ENCODE assay signal across 1 cellular context in the genomic region with DNA sequence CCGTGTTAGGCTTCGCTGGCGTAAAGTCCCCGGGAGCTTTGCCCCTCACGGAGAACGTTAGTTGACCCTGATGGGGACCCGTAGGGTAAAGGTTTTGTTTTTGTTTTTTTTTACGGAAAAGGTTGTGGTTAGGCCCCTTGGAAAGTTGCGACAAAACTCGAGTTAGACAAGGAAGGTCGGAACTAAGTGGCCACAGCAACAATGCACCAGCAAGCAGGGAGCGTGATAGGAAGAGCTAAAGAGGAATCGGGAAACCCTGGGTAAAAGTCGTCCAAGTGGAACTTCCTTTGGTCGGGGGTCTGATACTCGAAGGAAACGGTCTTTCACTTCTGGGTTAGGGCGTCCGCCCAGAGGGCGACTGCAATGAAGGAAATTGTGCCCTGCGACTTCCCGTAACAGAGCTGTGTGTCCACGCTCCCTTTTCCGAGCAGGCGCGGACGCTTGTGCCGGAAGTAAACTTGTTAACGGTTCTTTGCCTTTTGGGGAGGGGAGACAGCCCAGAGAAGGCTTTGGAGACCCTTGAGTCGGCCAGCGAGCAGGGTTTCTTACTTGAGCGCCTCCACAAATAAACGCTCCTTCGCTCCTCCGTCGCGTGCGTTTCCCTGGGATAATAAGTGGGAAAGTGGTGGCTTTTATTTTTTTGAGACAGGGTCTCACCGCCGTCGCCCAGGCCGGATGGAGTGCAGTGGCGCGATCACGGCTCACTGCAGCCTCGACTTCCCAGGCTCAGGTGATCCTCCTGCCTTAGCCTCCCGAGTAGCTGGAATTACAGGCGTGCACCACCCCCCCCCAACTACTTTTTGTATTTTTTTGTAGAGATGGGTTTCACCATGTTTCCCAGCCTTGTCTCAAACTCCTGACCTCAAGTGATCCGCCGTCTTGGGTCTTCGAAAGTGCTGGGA.
TF ChIP-seq lines count a peak whose summit lies in the region.

No MANE protein-coding gene starts in this region.

TF ChIP-seq in HEK293, 187 proteins besides CTCF, POLR2A, EP300 and RAD21 (continued from another document and continues in another):
- TF ChIP-seq, protein P1, sequence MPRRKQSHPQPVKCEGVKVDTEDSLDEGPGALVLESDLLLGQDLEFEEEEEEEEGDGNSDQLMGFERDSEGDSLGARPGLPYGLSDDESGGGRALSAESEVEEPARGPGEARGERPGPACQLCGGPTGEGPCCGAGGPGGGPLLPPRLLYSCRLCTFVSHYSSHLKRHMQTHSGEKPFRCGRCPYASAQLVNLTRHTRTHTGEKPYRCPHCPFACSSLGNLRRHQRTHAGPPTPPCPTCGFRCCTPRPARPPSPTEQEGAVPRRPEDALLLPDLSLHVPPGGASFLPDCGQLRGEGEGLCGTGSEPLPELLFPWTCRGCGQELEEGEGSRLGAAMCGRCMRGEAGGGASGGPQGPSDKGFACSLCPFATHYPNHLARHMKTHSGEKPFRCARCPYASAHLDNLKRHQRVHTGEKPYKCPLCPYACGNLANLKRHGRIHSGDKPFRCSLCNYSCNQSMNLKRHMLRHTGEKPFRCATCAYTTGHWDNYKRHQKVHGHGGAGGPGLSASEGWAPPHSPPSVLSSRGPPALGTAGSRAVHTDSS (tag by site-specific recombination; IDR thresholded peaks at IDR 0.05) = no peak
- TF ChIP-seq ZNF473 (tag by site-specific recombination; IDR thresholded peaks at IDR 0.05) = no peak
- TF ChIP-seq ZBTB8A (tag by site-specific recombination; IDR thresholded peaks at IDR 0.05) = peak; percentile 98
- TF ChIP-seq, protein P2, sequence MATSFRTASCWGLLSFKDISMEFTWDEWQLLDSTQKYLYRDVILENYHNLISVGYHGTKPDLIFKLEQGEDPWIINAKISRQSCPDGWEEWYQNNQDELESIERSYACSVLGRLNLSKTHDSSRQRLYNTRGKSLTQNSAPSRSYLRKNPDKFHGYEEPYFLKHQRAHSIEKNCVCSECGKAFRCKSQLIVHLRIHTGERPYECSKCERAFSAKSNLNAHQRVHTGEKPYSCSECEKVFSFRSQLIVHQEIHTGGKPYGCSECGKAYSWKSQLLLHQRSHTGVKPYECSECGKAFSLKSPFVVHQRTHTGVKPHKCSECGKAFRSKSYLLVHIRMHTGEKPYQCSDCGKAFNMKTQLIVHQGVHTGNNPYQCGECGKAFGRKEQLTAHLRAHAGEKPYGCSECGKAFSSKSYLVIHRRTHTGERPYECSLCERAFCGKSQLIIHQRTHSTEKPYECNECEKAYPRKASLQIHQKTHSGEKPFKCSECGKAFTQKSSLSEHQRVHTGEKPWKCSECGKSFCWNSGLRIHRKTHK (tag by site-specific recombination; IDR thresholded peaks at IDR 0.05) = no peak
- TF ChIP-seq ZNF184 (tag by site-specific recombination; IDR thresholded peaks at IDR 0.05) = 0 out of 2 replicates have a peak, but pooled peaks have one; percentile 27
- TF ChIP-seq ZNF324 (tag by site-specific recombination; IDR thresholded peaks at IDR 0.05) = 0 out of 2 replicates have a peak, but pooled peaks have one; percentile 42
- TF ChIP-seq, protein P3, sequence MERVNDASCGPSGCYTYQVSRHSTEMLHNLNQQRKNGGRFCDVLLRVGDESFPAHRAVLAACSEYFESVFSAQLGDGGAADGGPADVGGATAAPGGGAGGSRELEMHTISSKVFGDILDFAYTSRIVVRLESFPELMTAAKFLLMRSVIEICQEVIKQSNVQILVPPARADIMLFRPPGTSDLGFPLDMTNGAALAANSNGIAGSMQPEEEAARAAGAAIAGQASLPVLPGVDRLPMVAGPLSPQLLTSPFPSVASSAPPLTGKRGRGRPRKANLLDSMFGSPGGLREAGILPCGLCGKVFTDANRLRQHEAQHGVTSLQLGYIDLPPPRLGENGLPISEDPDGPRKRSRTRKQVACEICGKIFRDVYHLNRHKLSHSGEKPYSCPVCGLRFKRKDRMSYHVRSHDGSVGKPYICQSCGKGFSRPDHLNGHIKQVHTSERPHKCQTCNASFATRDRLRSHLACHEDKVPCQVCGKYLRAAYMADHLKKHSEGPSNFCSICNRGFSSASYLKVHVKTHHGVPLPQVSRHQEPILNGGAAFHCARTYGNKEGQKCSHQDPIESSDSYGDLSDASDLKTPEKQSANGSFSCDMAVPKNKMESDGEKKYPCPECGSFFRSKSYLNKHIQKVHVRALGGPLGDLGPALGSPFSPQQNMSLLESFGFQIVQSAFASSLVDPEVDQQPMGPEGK (tag by site-specific recombination; IDR thresholded peaks at IDR 0.05) = 0 out of 2 replicates have a peak, but pooled peaks have one; percentile 9
- TF ChIP-seq BCL11B (tag by site-specific recombination; IDR thresholded peaks at IDR 0.05; ENCODE audit: low read depth) = no peak
- TF ChIP-seq, protein P4, sequence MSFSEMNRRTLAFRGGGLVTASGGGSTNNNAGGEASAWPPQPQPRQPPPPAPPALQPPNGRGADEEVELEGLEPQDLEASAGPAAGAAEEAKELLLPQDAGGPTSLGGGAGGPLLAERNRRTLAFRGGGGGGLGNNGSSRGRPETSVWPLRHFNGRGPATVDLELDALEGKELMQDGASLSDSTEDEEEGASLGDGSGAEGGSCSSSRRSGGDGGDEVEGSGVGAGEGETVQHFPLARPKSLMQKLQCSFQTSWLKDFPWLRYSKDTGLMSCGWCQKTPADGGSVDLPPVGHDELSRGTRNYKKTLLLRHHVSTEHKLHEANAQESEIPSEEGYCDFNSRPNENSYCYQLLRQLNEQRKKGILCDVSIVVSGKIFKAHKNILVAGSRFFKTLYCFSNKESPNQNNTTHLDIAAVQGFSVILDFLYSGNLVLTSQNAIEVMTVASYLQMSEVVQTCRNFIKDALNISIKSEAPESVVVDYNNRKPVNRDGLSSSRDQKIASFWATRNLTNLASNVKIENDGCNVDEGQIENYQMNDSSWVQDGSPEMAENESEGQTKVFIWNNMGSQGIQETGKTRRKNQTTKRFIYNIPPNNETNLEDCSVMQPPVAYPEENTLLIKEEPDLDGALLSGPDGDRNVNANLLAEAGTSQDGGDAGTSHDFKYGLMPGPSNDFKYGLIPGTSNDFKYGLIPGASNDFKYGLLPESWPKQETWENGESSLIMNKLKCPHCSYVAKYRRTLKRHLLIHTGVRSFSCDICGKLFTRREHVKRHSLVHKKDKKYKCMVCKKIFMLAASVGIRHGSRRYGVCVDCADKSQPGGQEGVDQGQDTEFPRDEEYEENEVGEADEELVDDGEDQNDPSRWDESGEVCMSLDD (tag by site-specific recombination; IDR thresholded peaks at IDR 0.05) = no peak
- 0 out of 2 replicates have a peak, but pooled peaks have one; percentile 11 for TF ChIP-seq TCF7L2 (IDR thresholded peaks at IDR 0.05; ENCODE audit: borderline replicate concordance, low read depth, low read length)
- TF ChIP-seq ZNF391 (tag by site-specific recombination; IDR thresholded peaks at IDR 0.05; ENCODE audit: borderline replicate concordance, low read depth) = no peak
- TF ChIP-seq KLF10 (tag by site-specific recombination; IDR thresholded peaks at IDR 0.05) = no peak
- no peak for TF ChIP-seq ZNF792 (tag by site-specific recombination; IDR thresholded peaks at IDR 0.05)
- TF ChIP-seq, protein P5, sequence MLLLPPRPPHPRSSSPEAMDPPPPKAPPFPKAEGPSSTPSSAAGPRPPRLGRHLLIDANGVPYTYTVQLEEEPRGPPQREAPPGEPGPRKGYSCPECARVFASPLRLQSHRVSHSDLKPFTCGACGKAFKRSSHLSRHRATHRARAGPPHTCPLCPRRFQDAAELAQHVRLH (tag by site-specific recombination; IDR thresholded peaks at IDR 0.05) = peak; percentile 86
- TF ChIP-seq ZFP37 (tag by site-specific recombination; IDR thresholded peaks at IDR 0.05) = no peak
- peak; percentile 22; the same call in 1 of the 2 replicates for TF ChIP-seq ZNF394 (tag by site-specific recombination; IDR thresholded peaks at IDR 0.05; ENCODE audit: borderline replicate concordance)
- TF ChIP-seq ZNF561 (tag by site-specific recombination; IDR thresholded peaks at IDR 0.05; ENCODE audit: borderline replicate concordance) = peak; percentile 67; the same call in 1 of the 2 replicates
- no peak for TF ChIP-seq ZNF175 (tag by site-specific recombination; IDR thresholded peaks at IDR 0.05)
- TF ChIP-seq ZNF239 (tag by site-specific recombination; IDR thresholded peaks at IDR 0.05) = no peak
- peak; percentile 92 for TF ChIP-seq ZBTB48 (tag by site-specific recombination; IDR thresholded peaks at IDR 0.05)
- TF ChIP-seq ZNF629 (tag by site-specific recombination; IDR thresholded peaks at IDR 0.05) = peak; percentile 31; the same call in 1 of the 2 replicates
- peak; percentile 32; the same call in 1 of the 2 replicates for TF ChIP-seq ZIC2 (tag by site-specific recombination; IDR thresholded peaks at IDR 0.05)
- no peak for TF ChIP-seq ZNF311 (tag by site-specific recombination; IDR thresholded peaks at IDR 0.05; ENCODE audit: borderline replicate concordance)
- no peak for TF ChIP-seq ZNF677 (tag by site-specific recombination; IDR thresholded peaks at IDR 0.05)
- TF ChIP-seq ZNF600 (tag by site-specific recombination; IDR thresholded peaks at IDR 0.05) = peak; percentile 60; the same call in 1 of the 2 replicates
- TF ChIP-seq ZXDB (tag by site-specific recombination; IDR thresholded peaks at IDR 0.05) = peak; percentile 85
- TF ChIP-seq ZNF501 (tag by site-specific recombination; IDR thresholded peaks at IDR 0.05) = peak; percentile 32; the same call in 1 of the 2 replicates
- TF ChIP-seq ZNF274 (IDR thresholded peaks at IDR 0.05; ENCODE audit: low read length) = no peak
- no peak for TF ChIP-seq ZNF274 (tag by site-specific recombination; IDR thresholded peaks at IDR 0.05; ENCODE audit: borderline replicate concordance)
- TF ChIP-seq SETDB1 (IDR thresholded peaks at IDR 0.05; ENCODE audit: insufficient read length, low read length) = peak; percentile 18
- TF ChIP-seq, protein P6, sequence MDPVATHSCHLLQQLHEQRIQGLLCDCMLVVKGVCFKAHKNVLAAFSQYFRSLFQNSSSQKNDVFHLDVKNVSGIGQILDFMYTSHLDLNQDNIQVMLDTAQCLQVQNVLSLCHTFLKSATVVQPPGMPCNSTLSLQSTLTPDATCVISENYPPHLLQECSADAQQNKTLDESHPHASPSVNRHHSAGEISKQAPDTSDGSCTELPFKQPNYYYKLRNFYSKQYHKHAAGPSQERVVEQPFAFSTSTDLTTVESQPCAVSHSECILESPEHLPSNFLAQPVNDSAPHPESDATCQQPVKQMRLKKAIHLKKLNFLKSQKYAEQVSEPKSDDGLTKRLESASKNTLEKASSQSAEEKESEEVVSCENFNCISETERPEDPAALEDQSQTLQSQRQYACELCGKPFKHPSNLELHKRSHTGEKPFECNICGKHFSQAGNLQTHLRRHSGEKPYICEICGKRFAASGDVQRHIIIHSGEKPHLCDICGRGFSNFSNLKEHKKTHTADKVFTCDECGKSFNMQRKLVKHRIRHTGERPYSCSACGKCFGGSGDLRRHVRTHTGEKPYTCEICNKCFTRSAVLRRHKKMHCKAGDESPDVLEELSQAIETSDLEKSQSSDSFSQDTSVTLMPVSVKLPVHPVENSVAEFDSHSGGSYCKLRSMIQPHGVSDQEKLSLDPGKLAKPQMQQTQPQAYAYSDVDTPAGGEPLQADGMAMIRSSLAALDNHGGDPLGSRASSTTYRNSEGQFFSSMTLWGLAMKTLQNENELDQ (tag by site-specific recombination; IDR thresholded peaks at IDR 0.05; ENCODE audit: low read depth) = no peak
- TF ChIP-seq, protein P7, sequence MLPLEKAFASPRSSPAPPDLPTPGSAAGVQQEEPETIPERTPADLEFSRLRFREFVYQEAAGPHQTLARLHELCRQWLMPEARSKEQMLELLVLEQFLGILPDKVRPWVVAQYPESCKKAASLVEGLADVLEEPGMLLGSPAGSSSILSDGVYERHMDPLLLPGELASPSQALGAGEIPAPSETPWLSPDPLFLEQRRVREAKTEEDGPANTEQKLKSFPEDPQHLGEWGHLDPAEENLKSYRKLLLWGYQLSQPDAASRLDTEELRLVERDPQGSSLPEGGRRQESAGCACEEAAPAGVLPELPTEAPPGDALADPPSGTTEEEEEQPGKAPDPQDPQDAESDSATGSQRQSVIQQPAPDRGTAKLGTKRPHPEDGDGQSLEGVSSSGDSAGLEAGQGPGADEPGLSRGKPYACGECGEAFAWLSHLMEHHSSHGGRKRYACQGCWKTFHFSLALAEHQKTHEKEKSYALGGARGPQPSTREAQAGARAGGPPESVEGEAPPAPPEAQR (tag by site-specific recombination; IDR thresholded peaks at IDR 0.05) = 0 out of 2 replicates have a peak, but pooled peaks have one; percentile 22
- TF ChIP-seq, protein P8, sequence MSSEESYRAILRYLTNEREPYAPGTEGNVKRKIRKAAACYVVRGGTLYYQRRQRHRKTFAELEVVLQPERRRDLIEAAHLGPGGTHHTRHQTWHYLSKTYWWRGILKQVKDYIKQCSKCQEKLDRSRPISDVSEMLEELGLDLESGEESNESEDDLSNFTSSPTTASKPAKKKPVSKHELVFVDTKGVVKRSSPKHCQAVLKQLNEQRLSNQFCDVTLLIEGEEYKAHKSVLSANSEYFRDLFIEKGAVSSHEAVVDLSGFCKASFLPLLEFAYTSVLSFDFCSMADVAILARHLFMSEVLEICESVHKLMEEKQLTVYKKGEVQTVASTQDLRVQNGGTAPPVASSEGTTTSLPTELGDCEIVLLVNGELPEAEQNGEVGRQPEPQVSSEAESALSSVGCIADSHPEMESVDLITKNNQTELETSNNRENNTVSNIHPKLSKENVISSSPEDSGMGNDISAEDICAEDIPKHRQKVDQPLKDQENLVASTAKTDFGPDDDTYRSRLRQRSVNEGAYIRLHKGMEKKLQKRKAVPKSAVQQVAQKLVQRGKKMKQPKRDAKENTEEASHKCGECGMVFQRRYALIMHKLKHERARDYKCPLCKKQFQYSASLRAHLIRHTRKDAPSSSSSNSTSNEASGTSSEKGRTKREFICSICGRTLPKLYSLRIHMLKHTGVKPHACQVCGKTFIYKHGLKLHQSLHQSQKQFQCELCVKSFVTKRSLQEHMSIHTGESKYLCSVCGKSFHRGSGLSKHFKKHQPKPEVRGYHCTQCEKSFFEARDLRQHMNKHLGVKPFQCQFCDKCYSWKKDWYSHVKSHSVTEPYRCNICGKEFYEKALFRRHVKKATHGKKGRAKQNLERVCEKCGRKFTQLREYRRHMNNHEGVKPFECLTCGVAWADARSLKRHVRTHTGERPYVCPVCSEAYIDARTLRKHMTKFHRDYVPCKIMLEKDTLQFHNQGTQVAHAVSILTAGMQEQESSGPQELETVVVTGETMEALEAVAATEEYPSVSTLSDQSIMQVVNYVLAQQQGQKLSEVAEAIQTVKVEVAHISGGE (tag by site-specific recombination; conservative IDR thresholded peaks at IDR 0.05; ENCODE audit: low read depth) = peak; percentile 87
- no peak for TF ChIP-seq ZNF112 (tag by site-specific recombination; IDR thresholded peaks at IDR 0.05)
- TF ChIP-seq SP7 (tag by site-specific recombination; IDR thresholded peaks at IDR 0.05) = 0 out of 2 replicates have a peak, but pooled peaks have one; percentile 32
- no peak for TF ChIP-seq ZNF37A (tag by site-specific recombination; IDR thresholded peaks at IDR 0.05)
- no peak for TF ChIP-seq EGR2 (tag by site-specific recombination; IDR thresholded peaks at IDR 0.05; ENCODE audit: low read depth)
